ENCODE assay signal across 8 cellular contexts in the genomic region with DNA sequence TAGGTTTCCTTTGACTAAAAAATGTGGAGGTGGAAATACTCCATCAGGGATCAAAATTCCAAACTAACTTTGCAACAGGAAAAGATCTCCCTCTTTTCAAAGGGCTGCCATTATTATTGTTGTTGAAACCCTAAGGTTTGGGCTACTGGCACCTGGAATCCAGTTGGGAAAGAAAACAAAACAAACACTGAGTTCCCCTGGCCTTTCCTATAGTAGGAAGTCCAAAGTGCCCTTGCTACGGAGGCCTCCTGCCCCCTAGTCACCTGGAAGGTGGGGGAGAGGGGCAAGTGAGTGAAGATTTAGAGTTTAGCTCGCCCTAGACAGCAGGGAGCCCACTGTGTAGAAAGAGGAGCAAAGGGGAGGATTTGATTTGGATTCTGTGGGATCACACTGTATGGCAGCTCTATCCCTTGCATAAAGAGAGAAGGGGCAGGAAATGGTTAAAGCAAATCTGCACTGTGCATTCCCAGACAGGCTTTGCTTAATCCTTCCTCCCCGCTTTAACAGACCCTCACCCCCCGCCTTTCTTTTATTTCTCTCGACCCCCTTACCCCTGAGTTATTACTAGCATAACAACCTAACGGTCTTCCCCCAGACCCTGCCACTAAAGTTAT. TPM values are rescaled to one million over a fixed set of nuclear protein-coding genes. Genes with fewer than 3 reads are reported as not detected.
DNase-seq lines count a peak whose midpoint lies in the region; ATAC-seq and TF ChIP-seq lines count a peak whose summit lies in the region.

No MANE protein-coding gene starts in this region.

- peaks cover 45% of the 10 kb centered on the region for H3K27me3 Mint-ChIP-seq in activated naive CD8-positive, alpha-beta T cell
- peaks cover 71% of the 10 kb centered on the region for H3K27me3 Mint-ChIP-seq in activated naive CD8-positive, alpha-beta T cell treated with anti-CD3 and anti-CD28 coated beads for 36 hours
- peaks cover 24% of the 10 kb centered on the region for H3K27me3 Mint-ChIP-seq in memory B cell

- peak overlapping the region; percentile 82 for H3K4me3 Mint-ChIP-seq in activated naive CD8-positive, alpha-beta T cell
- no peak overlapping the region for H3K4me3 Mint-ChIP-seq in activated naive CD8-positive, alpha-beta T cell treated with anti-CD3 and anti-CD28 coated beads for 36 hours
- peak overlapping the region; percentile 78 for H3K4me3 Mint-ChIP-seq in memory B cell

- TF ChIP-seq CTCF in astrocyte of the cerebellum (IDR thresholded peaks at IDR 0.05; ENCODE audit: low read depth, low read length, missing control alignments): no peak

- no peaks in the 10 kb centered on the region for H3K4me1 ChIP-seq in urinary bladder (ENCODE audit: insufficient read depth)

- peak overlapping the region; percentile 16 for H3K27ac ChIP-seq in urinary bladder (ENCODE audit: low read depth)

- no peaks in the 10 kb centered on the region for H3K9me3 Mint-ChIP-seq in activated naive CD8-positive, alpha-beta T cell (ENCODE audit: low read depth)
- H3K9me3 Mint-ChIP-seq in activated naive CD8-positive, alpha-beta T cell treated with anti-CD3 and anti-CD28 coated beads for 36 hours: no peaks in the 10 kb centered on the region
- no peaks in the 10 kb centered on the region for H3K9me3 Mint-ChIP-seq in memory B cell

- no peak for DNase-seq in activated naive CD8-positive, alpha-beta T cell treated with anti-CD3 and anti-CD28 coated beads for 36 hours
- DNase-seq in astrocyte of the cerebellum (ENCODE audit: low read depth): no peak
- no peak for DNase-seq in memory B cell (ENCODE audit: low spot score in 2 of 2)
- DNase-seq in NOMO-1 treated with dmso at 0.1 percent for 144 hours (lab: John Stamatoyannopoulos, UW; ENCODE audit: unreplicated experiment): no peak

- ATAC-seq in memory B cell (ENCODE audit: low read depth) (no peak), HG03520 (IDR thresholded peaks at IDR 0.05; ENCODE audit: unreplicated experiment) (no peak), GM19452 (IDR thresholded peaks at IDR 0.05; ENCODE audit: unreplicated experiment) (no peak)

- in situ Hi-C loops in astrocyte of the cerebellum (cut with HindIII; ENCODE audit: low sequenced_read_pairs): no loop called here

- 15% methylated on average over 6 of the region's 6 CpGs for WGBS in urinary bladder

- peaks cover 33% of the 10 kb centered on the region for H3K4me1 Mint-ChIP-seq in activated naive CD8-positive, alpha-beta T cell (ENCODE audit: low read depth)
- H3K4me1 Mint-ChIP-seq in activated naive CD8-positive, alpha-beta T cell treated with anti-CD3 and anti-CD28 coated beads for 36 hours: peaks cover 31% of the 10 kb centered on the region
- H3K4me1 Mint-ChIP-seq in memory B cell: peaks cover 18% of the 10 kb centered on the region

- H3K36me3 ChIP-seq in urinary bladder (ENCODE audit: insufficient read depth): no peaks in the 10 kb centered on the region

- H3K4me3 ChIP-seq in astrocyte of the cerebellum (ENCODE audit: low read depth, low read length) (peak overlapping the region; percentile 98), urinary bladder (ENCODE audit: low read depth, low read length) (peak overlapping the region; percentile 84)

- H3K27ac Mint-ChIP-seq in activated naive CD8-positive, alpha-beta T cell: no peak overlapping the region
- H3K27ac Mint-ChIP-seq in activated naive CD8-positive, alpha-beta T cell treated with anti-CD3 and anti-CD28 coated beads for 36 hours: no peak overlapping the region
- no peak overlapping the region for H3K27ac Mint-ChIP-seq in memory B cell

- H3K36me3 Mint-ChIP-seq in activated naive CD8-positive, alpha-beta T cell: no peaks in the 10 kb centered on the region
- H3K36me3 Mint-ChIP-seq in activated naive CD8-positive, alpha-beta T cell treated with anti-CD3 and anti-CD28 coated beads for 36 hours: no peaks in the 10 kb centered on the region
- no peaks in the 10 kb centered on the region for H3K36me3 Mint-ChIP-seq in memory B cell

RNA-seq across cellular contexts. Expression of gene FAT4, which starts 0.7 kb away (rescaled TPM):
- not detected for total RNA-seq in activated naive CD8-positive, alpha-beta T cell treated with anti-CD3 and anti-CD28 coated beads for 36 hours
- total RNA-seq in urinary bladder: 118 TPM
- 5.2 TPM for polyA plus RNA-seq in urinary bladder

Comparison
In these comparisons a context has a peak if more than half of its experiments do, and no peak if none do; other contexts are left out.
1. RNA of gene FAT4, which starts 0.7 kb away (total RNA-seq): 118 TPM in urinary bladder (single experiment); not detected in activated naive CD8-positive, alpha-beta T cell treated with anti-CD3 and anti-CD28 coated beads for 36 hours; every median in the first group is over 100 times any median in the second.